In the genomic region with DNA sequence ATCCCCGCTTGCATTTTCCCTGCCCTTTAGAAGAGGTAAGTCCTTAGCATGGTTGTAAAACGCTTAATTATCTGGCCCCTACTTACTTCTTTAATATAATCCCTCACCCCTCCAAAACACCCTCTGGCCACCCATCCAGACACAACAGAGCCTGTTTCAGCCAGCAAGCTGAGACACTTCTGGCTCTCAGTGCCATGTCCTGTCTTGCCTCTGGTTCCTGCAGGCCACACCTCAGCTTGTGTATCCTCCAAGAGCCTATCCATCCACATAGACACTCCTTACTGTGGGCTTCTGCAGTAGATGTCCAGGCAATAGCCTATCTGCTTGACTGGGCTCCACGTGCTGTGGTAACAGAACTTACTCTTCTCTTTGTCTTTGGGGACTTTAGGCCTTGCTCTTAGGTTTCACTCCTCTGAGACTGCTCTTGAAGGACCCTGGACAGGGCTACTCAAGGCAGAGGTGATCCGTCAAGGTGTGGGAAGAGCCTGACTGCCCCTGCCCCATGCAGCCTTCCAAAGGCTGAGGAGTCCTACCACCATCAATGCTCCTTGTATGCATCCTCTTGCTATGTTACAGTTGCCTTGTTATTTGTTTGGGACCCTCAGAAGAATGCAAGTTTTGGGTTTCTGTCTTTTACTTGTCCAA, we compare ENCODE assay signal across 13 cellular contexts.
DNase-seq lines count a peak whose midpoint lies in the region; TF ChIP-seq lines count a peak whose summit lies in the region.
"Had no signal": no experiment of that assay in that cellular context is flagged by ENCODE, and none has a peak within 500 bp of the region (broad histone marks: within the 10 kb centered on the region; RNA-seq: fewer than 3 reads in every experiment).

No MANE protein-coding gene starts in this region.

- H3K27ac ChIP-seq in mammary epithelial cell (ENCODE audit: insufficient read depth, low read depth, low read length): no peak overlapping the region
- H3K27ac ChIP-seq in breast epithelium: no peak overlapping the region
- no peak overlapping the region for H3K27ac ChIP-seq in endodermal cell (ENCODE audit: low read depth, low read length)
- no peak overlapping the region for H3K27ac ChIP-seq in trophoblast cell (ENCODE audit: low read depth, low read length)
- no peak overlapping the region for H3K27ac ChIP-seq in suprapubic skin
- H3K27ac ChIP-seq: 22Rv1, GM23248, HL-60 had no signal

- no peak overlapping the region for H3K27ac Mint-ChIP-seq in endodermal cell
- H3K27ac Mint-ChIP-seq: CD4-positive, CD25-positive, alpha-beta regulatory T cell had no signal

- H2BK5ac ChIP-seq in trophoblast cell (ENCODE audit: low read depth, low read length, poor library complexity): no peak overlapping the region

- peaks cover 4% of the 10 kb centered on the region for H3K27me3 Mint-ChIP-seq in endodermal cell (ENCODE audit: insufficient read depth)

- no peaks in the 10 kb centered on the region for H3K36me3 Mint-ChIP-seq in endodermal cell (ENCODE audit: low read depth)
- H3K36me3 Mint-ChIP-seq: CD4-positive, CD25-positive, alpha-beta regulatory T cell had no signal

- TF ChIP-seq CTCF in mammary epithelial cell (conservative IDR thresholded peaks at IDR 0.05 in 1 of 2, IDR thresholded peaks at IDR 0.05 in 1 of 2; ENCODE audit: extremely low read depth in 1 of 2, insufficient read depth in 1 of 2, low read depth in 1 of 2, low read length in 2 of 2): no peak
- no peak for TF ChIP-seq CTCF in breast epithelium (IDR thresholded peaks at IDR 0.05)
- TF ChIP-seq CTCF in endodermal cell (conservative IDR thresholded peaks at IDR 0.05): no peak
- TF ChIP-seq CTCF in suprapubic skin (IDR thresholded peaks at IDR 0.05): no peak

- H3K79me2 ChIP-seq in mammary epithelial cell (ENCODE audit: insufficient read depth, low read length) (no peaks in the 10 kb centered on the region), trophoblast cell (ENCODE audit: control insufficient read depth, insufficient read depth, low read length, poor library complexity) (no peaks in the 10 kb centered on the region)

- H2AK5ac ChIP-seq in trophoblast cell (ENCODE audit: low read length): no peak overlapping the region

- in situ Hi-C loops in mammary epithelial cell (cut with MboI; ENCODE audit: low sequenced_read_pairs in 2 of 2): loop anchor here in 1 of 2 donors (10.0 kb wide), 1 partner anchor 420 kb away; no protein-coding TSS in a partner anchor

- TF ChIP-seq EP300 in suprapubic skin (IDR thresholded peaks at IDR 0.05): no peak

- intact Hi-C loops in mammary epithelial cell (cut with micrococcal nuclease): loop anchor here (1.0 to 5.0 kb wide), 2 partner anchors 57 to 150 kb away; partner anchors contain the start of gene CHN2
- intact Hi-C loops in breast epithelium (cut with DNase I; ENCODE audit: low total_unique reads): no loop called here

- H3K9me3 Mint-ChIP-seq in endodermal cell: no peaks in the 10 kb centered on the region

- H3K36me3 ChIP-seq in mammary epithelial cell (ENCODE audit: insufficient read depth, low read length) (no peaks in the 10 kb centered on the region), breast epithelium (no peaks in the 10 kb centered on the region), endodermal cell (ENCODE audit: control insufficient read depth, insufficient read depth, low read length) (no peaks in the 10 kb centered on the region), trophoblast cell (ENCODE audit: control insufficient read depth in 1 of 2, insufficient read depth in 2 of 2, low read length in 2 of 2) (peaks cover 0 to 2% of the 10 kb centered on the region in 2 experiments), suprapubic skin (no peaks in the 10 kb centered on the region)

- no peak overlapping the region for H3K14ac ChIP-seq in trophoblast cell (ENCODE audit: low read length)

- no peak overlapping the region for H4K91ac ChIP-seq in trophoblast cell (ENCODE audit: low read depth, low read length)

- no peak overlapping the region for H3K4me3 Mint-ChIP-seq in endodermal cell
- H3K4me3 Mint-ChIP-seq: CD4-positive, CD25-positive, alpha-beta regulatory T cell had no signal

- H3K79me1 ChIP-seq in trophoblast cell (ENCODE audit: low read length): no peaks in the 10 kb centered on the region

- H3K4me1 ChIP-seq in mammary epithelial cell (ENCODE audit: insufficient read depth, low read length) (peaks cover 36% of the 10 kb centered on the region), breast epithelium (no peaks in the 10 kb centered on the region), endodermal cell (ENCODE audit: control insufficient read depth, insufficient read depth, low read length) (no peaks in the 10 kb centered on the region), trophoblast cell (ENCODE audit: control insufficient read depth in 1 of 2, insufficient read depth in 2 of 2, low read length in 2 of 2) (peaks cover 12 to 23% of the 10 kb centered on the region in 2 experiments), suprapubic skin (no peaks in the 10 kb centered on the region)

- 100% methylated on average over 3 of the region's 4 CpGs for WGBS in mammary epithelial cell (ENCODE audit: low coverage, missing lambda C conversion rate)
- WGBS in endodermal cell (ENCODE audit: insufficient coverage in 1 of 2, insufficient read length in 1 of 2), 2 experiments: 90 to 95% methylated on average over 3 to 4 of the region's 4 CpGs
- no CpG with 5 or more reads among the region's 4 CpGs for WGBS in trophoblast cell (ENCODE audit: extremely low coverage, insufficient coverage, insufficient read length)
- 81% methylated on average over 3 of the region's 4 CpGs for WGBS in suprapubic skin

- H3K23ac ChIP-seq in trophoblast cell (ENCODE audit: low read length): no peak overlapping the region

- no peak overlapping the region for H2BK12ac ChIP-seq in trophoblast cell (ENCODE audit: low read length)

- dilution Hi-C loops in mammary epithelial cell (cut with HindIII; ENCODE audit: low sequenced_read_pairs): no loop called here

- peak overlapping the region; percentile 14 for H3K4me2 ChIP-seq in mammary epithelial cell (ENCODE audit: insufficient read depth, low read depth, low read length)
- H3K4me2 ChIP-seq in trophoblast cell (ENCODE audit: low read length): no peak overlapping the region

- no peaks in the 10 kb centered on the region for H4K20me1 ChIP-seq in mammary epithelial cell (ENCODE audit: insufficient read depth, low read length)

- H3K4me3 ChIP-seq in mammary epithelial cell (replicated peaks in 1 of 3; ENCODE audit: insufficient read depth in 1 of 3, low read depth in 2 of 3, low read length in 3 of 3) (no peak overlapping the region), breast epithelium (no peak overlapping the region), endodermal cell (ENCODE audit: low read length) (no peak overlapping the region), trophoblast cell (ENCODE audit: low read depth, low read length) (no peak overlapping the region), suprapubic skin (no peak overlapping the region)
- H3K4me3 ChIP-seq: GM23248 had no signal

- no peak overlapping the region for H3K4ac ChIP-seq in trophoblast cell (ENCODE audit: low read depth, low read length)

- H3K9ac ChIP-seq in mammary epithelial cell (ENCODE audit: insufficient read depth, low read length): no peak overlapping the region
- no peak overlapping the region for H3K9ac ChIP-seq in endodermal cell (ENCODE audit: extremely low read depth, low read length, poor library complexity, severe bottlenecking)
- H3K9ac ChIP-seq in trophoblast cell (ENCODE audit: low read length): no peak overlapping the region
- H3K9ac ChIP-seq: GM23248 had no signal

- DNase-seq in mammary epithelial cell: peak; percentile 56
- no peak for DNase-seq in breast epithelium (ENCODE audit: low spot score in 2 of 2)
- peak; percentile 24 for DNase-seq in endodermal cell
- DNase-seq in trophoblast cell: no peak
- DNase-seq in OCI-M2 (lab: John Stamatoyannopoulos, UW; ENCODE audit: unreplicated experiment): no peak
- DNase-seq in suprapubic skin (ENCODE audit: low spot score in 2 of 2): no peak
- DNase-seq in SIG-M5 (lab: John Stamatoyannopoulos, UW): no peak
- DNase-seq: Calu3; CD4-positive, CD25-positive, alpha-beta regulatory T cell; DMS 273 treated with DMSO at 0.1 percent for 48 hours; GM23248 had no signal

- peak overlapping the region; percentile 26 for H3K18ac ChIP-seq in trophoblast cell (ENCODE audit: low read length)

- H3K27me3 ChIP-seq in mammary epithelial cell (ENCODE audit: insufficient read depth, low read length) (no peaks in the 10 kb centered on the region), breast epithelium (no peaks in the 10 kb centered on the region), endodermal cell (ENCODE audit: control insufficient read depth, insufficient read depth, low read length, poor library complexity, severe bottlenecking) (no peaks in the 10 kb centered on the region), trophoblast cell (ENCODE audit: insufficient read depth, low read length) (no peaks in the 10 kb centered on the region), suprapubic skin (no peaks in the 10 kb centered on the region)

- H3K9me3 ChIP-seq in mammary epithelial cell (replicated peaks; ENCODE audit: insufficient read depth, low read length) (no peaks in the 10 kb centered on the region), breast epithelium (no peaks in the 10 kb centered on the region), endodermal cell (ENCODE audit: control insufficient read depth, low read length) (no peaks in the 10 kb centered on the region), trophoblast cell (ENCODE audit: insufficient read depth, low read depth, low read length) (no peaks in the 10 kb centered on the region), suprapubic skin (no peaks in the 10 kb centered on the region)

- H2AFZ ChIP-seq in mammary epithelial cell (ENCODE audit: low read depth, low read length): no peak overlapping the region
- no peak overlapping the region for H2AFZ ChIP-seq in trophoblast cell (ENCODE audit: insufficient read depth, low read length, poor library complexity)
- H2AFZ ChIP-seq: GM23248 had no signal

- no peak overlapping the region for H2BK120ac ChIP-seq in trophoblast cell (ENCODE audit: insufficient read depth, low read length, poor library complexity)

- no peak overlapping the region for H4K8ac ChIP-seq in trophoblast cell (ENCODE audit: low read depth, low read length)

- TF ChIP-seq POLR2A in breast epithelium (IDR thresholded peaks at IDR 0.05) (no peak), suprapubic skin (IDR thresholded peaks at IDR 0.05) (no peak)

- no TSS peak for BruUV-seq in mammary epithelial cell (replicated peaks; lab: Mats Ljungman, UMichigan)

- peaks cover 3% of the 10 kb centered on the region for H3K4me1 Mint-ChIP-seq in endodermal cell
- H3K4me1 Mint-ChIP-seq: CD4-positive, CD25-positive, alpha-beta regulatory T cell had no signal

- CTCF ChIA-PET in mammary epithelial cell (lab: Charles Lee; ENCODE audit: low non-redundant PET): no interaction called here

- H4K12ac ChIP-seq in trophoblast cell (ENCODE audit: low read depth, low read length): no peak overlapping the region

Comparison
In these comparisons a context has a peak if more than half of its experiments do, and no peak if none do; other contexts are left out.
1. DNase-seq: peak in mammary epithelial cell (single experiment) and endodermal cell (single experiment); none in breast epithelium (0 of 2), trophoblast cell (0 of 2), OCI-M2 (single experiment), suprapubic skin (0 of 2) and SIG-M5 (single experiment).